In the genomic region with DNA sequence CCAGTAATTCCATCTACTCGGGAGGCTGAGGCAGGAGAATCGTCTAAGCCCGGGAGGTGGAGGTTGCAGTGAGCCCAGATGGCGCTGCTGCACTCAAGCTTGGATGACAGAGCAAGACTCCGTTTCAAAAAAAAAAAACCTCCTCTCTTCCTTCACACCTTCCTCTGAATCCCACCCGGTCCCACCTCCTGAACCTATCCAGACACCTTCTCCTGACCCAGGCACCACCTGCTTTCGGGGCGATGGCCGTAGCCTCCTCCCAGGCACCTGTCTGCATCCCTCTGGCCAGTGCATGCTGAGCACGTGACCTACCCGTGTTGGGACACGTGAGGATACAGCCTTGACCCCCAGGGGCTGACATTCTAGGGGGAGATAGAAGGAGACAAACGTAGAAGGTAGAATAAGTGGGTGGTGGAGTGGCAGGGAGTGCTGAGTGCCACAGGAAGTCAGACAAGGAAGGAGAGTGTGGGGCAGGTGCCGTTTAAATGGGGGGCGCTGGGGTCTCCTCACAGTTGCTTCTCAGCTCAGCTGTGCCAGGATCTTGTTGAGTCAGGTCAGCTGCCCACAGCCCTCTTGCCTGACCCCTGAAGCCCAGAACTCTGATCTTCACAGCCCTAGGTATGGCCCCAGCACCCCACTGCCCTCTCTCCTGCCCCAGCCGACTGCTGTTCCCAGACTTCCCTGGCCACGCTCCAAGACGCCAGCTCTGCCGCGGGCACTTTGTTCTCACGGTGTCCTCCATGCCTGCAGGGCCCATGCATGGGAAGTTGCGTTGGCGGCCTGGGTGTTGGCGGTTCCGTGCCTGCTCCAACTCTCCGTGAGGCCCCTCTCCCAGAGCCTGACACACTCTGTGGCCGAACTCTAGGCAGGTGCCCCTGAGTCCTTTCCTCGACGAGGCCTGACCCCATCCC, we compare ENCODE assay signal across 17 cellular contexts. TPM values are rescaled to one million over a fixed set of nuclear protein-coding genes. Genes with fewer than 3 reads are reported as not detected.
DNase-seq lines count a peak whose midpoint lies in the region; ATAC-seq, FAIRE-seq and TF ChIP-seq lines count a peak whose summit lies in the region.
"Had no signal": no experiment of that assay in that cellular context is flagged by ENCODE, and none has a peak within 500 bp of the region (broad histone marks: within the 10 kb centered on the region; RNA-seq: fewer than 3 reads in every experiment).

No MANE protein-coding gene starts in this region.

- no peak for TF ChIP-seq POLR2A in H54 (IDR thresholded peaks at IDR 0.05; ENCODE audit: low read depth, low read length)

- no peak overlapping the region for H3K23ac ChIP-seq in mesendoderm (ENCODE audit: low read length)

- no peak overlapping the region for H3K27ac ChIP-seq in DOHH2 (ENCODE audit: low read depth, low read length)
- H3K27ac ChIP-seq in SJCRH30 = no peak overlapping the region
- H3K27ac ChIP-seq in mesendoderm (ENCODE audit: low read depth, low read length) = no peak overlapping the region
- no peak overlapping the region for H3K27ac ChIP-seq in coronary artery

- H3K9me3 ChIP-seq in DOHH2 (ENCODE audit: control insufficient read depth, insufficient read depth, low read length) (no peaks in the 10 kb centered on the region), SJCRH30 (replicated peaks) (no peaks in the 10 kb centered on the region)

- no peaks in the 10 kb centered on the region for H4K20me1 ChIP-seq in DOHH2 (ENCODE audit: control insufficient read depth, insufficient read depth, low read depth, low read length)

- no peak overlapping the region for H3K9ac ChIP-seq in mesendoderm (ENCODE audit: low read length)

- TF ChIP-seq CTCF in AG10803 (conservative IDR thresholded peaks at IDR 0.05; ENCODE audit: low read length) = no peak
- TF ChIP-seq CTCF in DOHH2 (IDR thresholded peaks at IDR 0.05; ENCODE audit: low read depth, low read length, poor library complexity, severe bottlenecking) = peak; percentile 24
- TF ChIP-seq CTCF in coronary artery (IDR thresholded peaks at IDR 0.05) = no peak

- H2BK5ac ChIP-seq in mesendoderm (ENCODE audit: low read length) = no peak overlapping the region

- H2BK15ac ChIP-seq in mesendoderm (replicated peaks; ENCODE audit: low read depth) = no peak overlapping the region

- DNase-seq in AG10803 (ENCODE audit: low read depth) (peak; percentile 22), SJCRH30 (peak; percentile 59 to 66), mesendoderm (no peak), H54 (ENCODE audit: insufficient read length, low spot score) (no peak), coronary artery (ENCODE audit: low spot score) (no peak)
- DNase-seq in NK-92 treated with Interleukin-12 subunit alpha and Interleukin-12 subunit beta, amount 100 ng/mL, for 24 hours (lab: John Stamatoyannopoulos, UW) = no peak
- DNase-seq: activated CD4-positive, alpha-beta T cell treated with anti-CD3 and anti-CD28 coated beads, Interleukin-2, amount 50 U/mL, for 4 hours; activated gamma-delta T cell treated with Interleukin-2 at 50 U/mL for 16 hours; CD4-positive, alpha-beta memory T cell; erythroblast; H7; NCI-H187 treated with DMSO at 0.1 percent for 48 hours; stimulated activated naive CD8-positive, alpha-beta T cell treated with anti-CD3 and anti-CD28 coated beads, Interleukin-15, Interleukin-2, amounts not matched to agents 100 U/mL and 50 U/mL, for 24 hours; T-cell had no signal

- ATAC-seq in GM18858 (IDR thresholded peaks at IDR 0.05; ENCODE audit: unreplicated experiment) = no peak
- ATAC-seq: stimulated activated naive CD8-positive, alpha-beta T cell treated with anti-CD3 and anti-CD28 coated beads, Interleukin-15, Interleukin-2, amounts not matched to agents 100 U/mL and 50 U/mL, for 24 hours; T-cell had no signal

- WGBS in mesendoderm (ENCODE audit: extremely low coverage, insufficient coverage, low lambda C conversion rate) = no CpG with 5 or more reads among the region's 29 CpGs

- H3K36me3 ChIP-seq in DOHH2 (ENCODE audit: control insufficient read depth, low read length) = no peaks in the 10 kb centered on the region
- no peaks in the 10 kb centered on the region for H3K36me3 ChIP-seq in SJCRH30
- no peaks in the 10 kb centered on the region for H3K36me3 ChIP-seq in mesendoderm (ENCODE audit: control insufficient read depth, insufficient read depth, low read length)

- H3K4me3 ChIP-seq in AG10803 (ENCODE audit: low read length) = no peak overlapping the region
- no peak overlapping the region for H3K4me3 ChIP-seq in DOHH2 (ENCODE audit: low read length)
- H3K4me3 ChIP-seq in SJCRH30 = no peak overlapping the region
- H3K4me3 ChIP-seq in mesendoderm (ENCODE audit: low read length) = no peak overlapping the region
- no peak overlapping the region for H3K4me3 ChIP-seq in coronary artery

- H4K5ac ChIP-seq in mesendoderm (ENCODE audit: low read length) = no peak overlapping the region

- H3K27me3 ChIP-seq in DOHH2 (ENCODE audit: control insufficient read depth, low read length) (peaks cover 20% of the 10 kb centered on the region), SJCRH30 (peaks cover 23% of the 10 kb centered on the region; the same call in 1 of the 2 replicates), mesendoderm (ENCODE audit: insufficient read depth, low read length, poor library complexity) (no peaks in the 10 kb centered on the region)

- H3K56ac ChIP-seq in mesendoderm (ENCODE audit: low read length) = peak overlapping the region; percentile 34

- H3K79me2 ChIP-seq in DOHH2 (ENCODE audit: control insufficient read depth, low read length) (no peaks in the 10 kb centered on the region), mesendoderm (ENCODE audit: control insufficient read depth, insufficient read depth, low read length) (no peaks in the 10 kb centered on the region)

- no peak overlapping the region for H4K8ac ChIP-seq in mesendoderm (ENCODE audit: low read depth, low read length)

- no peak overlapping the region for H2AK5ac ChIP-seq in mesendoderm (ENCODE audit: low read length)

- H3F3A ChIP-seq in DOHH2 (ENCODE audit: control insufficient read depth, insufficient read depth) = no peaks in the 10 kb centered on the region

- no peak for FAIRE-seq in H54 (lab: Jason Lieb, UNC)

- no peak overlapping the region for H3K4me2 ChIP-seq in DOHH2 (ENCODE audit: low read length)
- no peak overlapping the region for H3K4me2 ChIP-seq in mesendoderm (ENCODE audit: low read length)

- H3K18ac ChIP-seq in mesendoderm (ENCODE audit: low read length) = no peak overlapping the region

- H3K9me2 ChIP-seq in DOHH2 (replicated peaks; ENCODE audit: control insufficient read depth, low read length) = no peaks in the 10 kb centered on the region

- H2BK120ac ChIP-seq in mesendoderm (ENCODE audit: low read depth, low read length) = no peak overlapping the region

- peaks cover 23% of the 10 kb centered on the region for H3K4me1 ChIP-seq in DOHH2 (ENCODE audit: control insufficient read depth, low read length)
- no peaks in the 10 kb centered on the region for H3K4me1 ChIP-seq in SJCRH30
- no peaks in the 10 kb centered on the region for H3K4me1 ChIP-seq in mesendoderm (ENCODE audit: control insufficient read depth, low read depth, low read length)

- H3K79me1 ChIP-seq in mesendoderm (ENCODE audit: low read length) = no peaks in the 10 kb centered on the region

- H3K4ac ChIP-seq in mesendoderm (ENCODE audit: low read depth, low read length) = no peak overlapping the region

RNA-seq across cellular contexts. Expression of gene MIOX, which starts 1.2 kb away (rescaled TPM):
- not detected in 2 replicates for total RNA-seq in SJCRH30 (2014; rRNA removed; shearing (Covaris generic))
- polyA plus RNA-seq in mesendoderm (2013, experiment 1 of 2) = 0.08 TPM
- polyA plus RNA-seq in mesendoderm (2013, experiment 2 of 2) = 0.03 TPM
- total RNA-seq: CD4-positive, alpha-beta memory T cell; H7; pulmonary artery endothelial cell had no signal
- polyA plus RNA-seq: CD4-positive, alpha-beta memory T cell had no signal

RNA-seq across cellular contexts. Expression of gene ADM2, which starts 4.1 kb away (rescaled TPM):
- not detected in 2 replicates for total RNA-seq in SJCRH30 (2014; rRNA removed; shearing (Covaris generic))
- 3.5 TPM for polyA plus RNA-seq in mesendoderm (2013, experiment 1 of 2)
- polyA plus RNA-seq in mesendoderm (2013, experiment 2 of 2) = 3.8 TPM

RNA-seq across cellular contexts. Expression of gene SBF1, which starts 10.6 kb away (rescaled TPM):
- total RNA-seq in SJCRH30 (2014; rRNA removed; shearing (Covaris generic)) = 90.2 and 100 TPM in 2 replicates
- 15.8 TPM for polyA plus RNA-seq in mesendoderm (2013, experiment 1 of 2)
- 15.4 TPM for polyA plus RNA-seq in mesendoderm (2013, experiment 2 of 2)

RNA-seq across cellular contexts. Expression of gene LMF2, which starts 22.0 kb away (rescaled TPM):
- 39.2 and 48.8 TPM in 2 replicates for total RNA-seq in SJCRH30 (2014; rRNA removed; shearing (Covaris generic))
- polyA plus RNA-seq in mesendoderm (2013, experiment 1 of 2) = 21.1 TPM
- polyA plus RNA-seq in mesendoderm (2013, experiment 2 of 2) = 20.8 TPM

RNA-seq across cellular contexts. Expression of gene NCAPH2, which starts 22.5 kb away (rescaled TPM):
- total RNA-seq in SJCRH30 (2014; rRNA removed; shearing (Covaris generic)) = 87.0 and 94.2 TPM in 2 replicates
- 26.9 TPM for polyA plus RNA-seq in mesendoderm (2013, experiment 1 of 2)
- polyA plus RNA-seq in mesendoderm (2013, experiment 2 of 2) = 27.3 TPM

Comparison
In these comparisons a context has a peak if more than half of its experiments do, and no peak if none do; other contexts are left out.
1. DNase-seq: peak in AG10803 (single experiment) and SJCRH30 (2 of 2); none in mesendoderm (single experiment), H54 (single experiment), NK-92 treated with Interleukin-12 subunit alpha and Interleukin-12 subunit beta, amount 100 ng/mL, for 24 hours (single experiment) and coronary artery (single experiment).